ENCODE assay signal across 9 cellular contexts in genomic region chr5:133977161-133977787, GRCh38. TPM values are rescaled to one million over a fixed set of nuclear protein-coding genes. Genes with fewer than 3 reads are reported as not detected.
DNase-seq lines count a peak whose midpoint lies in the region; ATAC-seq and TF ChIP-seq lines count a peak whose summit lies in the region.
"Had no signal": no experiment of that assay in that cellular context is flagged by ENCODE, and none has a peak within 500 bp of the region (broad histone marks: within the 10 kb centered on the region; RNA-seq: fewer than 3 reads in every experiment).

No MANE protein-coding gene starts in this region.

- H3K4me3 ChIP-seq in right cardiac atrium (ENCODE audit: low read length) (no peak overlapping the region), OCI-LY7 (ENCODE audit: low read depth, low read length, poor library complexity, severe bottlenecking) (no peak overlapping the region)
- H3K4me3 ChIP-seq: SK-N-MC had no signal

- TF ChIP-seq CTCF in OCI-LY7 (conservative IDR thresholded peaks at IDR 0.05; ENCODE audit: low read length), result no peak

- POLR2A ChIA-PET in OCI-LY7 (lab: Charles Lee), result interaction anchor here (0.5 to 2.8 kb wide), 3 partner anchors 7 to 49 kb away, joined by 3 to 16 read pairs (median 5); no protein-coding TSS in a partner anchor

- H3K9me2 ChIP-seq in OCI-LY7 (ENCODE audit: insufficient read depth, low read length), result no peaks in the 10 kb centered on the region

- no peaks in the 10 kb centered on the region for H3K79me2 ChIP-seq in OCI-LY7 (ENCODE audit: insufficient read depth, low read depth, low read length)

- DNase-seq in DMS79 (lab: John Stamatoyannopoulos, UW) (peak; percentile 71), RPMI7951 (ENCODE audit: low read depth) (peak; percentile 19), right cardiac atrium (no peak), OCI-LY7 (ENCODE audit: low spot score) (no peak), GOT3 (lab: John Stamatoyannopoulos, UW) (no peak), HUDEP-2 (lab: John Stamatoyannopoulos, UW; ENCODE audit: unreplicated experiment in 76 of 76) (no peak)
- DNase-seq in stimulated activated CD4-positive, alpha-beta T cell treated with anti-CD3 and anti-CD28 coated beads, Interleukin-15, amount 100 ng/mL, for 24 hours, result no peak

- peaks cover 86% of the 10 kb centered on the region for H3K36me3 ChIP-seq in OCI-LY7 (ENCODE audit: insufficient read depth, low read length)

- BruUV-seq in OCI-LY7 (replicated peaks; lab: Mats Ljungman, UMichigan), result no TSS peak

- no peaks in the 10 kb centered on the region for H3K9me3 ChIP-seq in right cardiac atrium (ENCODE audit: control insufficient read depth, low read length)
- no peaks in the 10 kb centered on the region for H3K9me3 ChIP-seq in OCI-LY7 (ENCODE audit: low read length)

- WGBS in right cardiac atrium, result 65% methylated on average over 5 of the region's 5 CpGs

- ATAC-seq in GM21717 (IDR thresholded peaks at IDR 0.05; ENCODE audit: unreplicated experiment) (peak; percentile 70), right cardiac atrium (peak in 1 of 2 donors; percentile 17)

- H3K27ac ChIP-seq in right cardiac atrium (ENCODE audit: low read length) (peak overlapping the region; percentile 23), OCI-LY7 (ENCODE audit: low read depth, low read length, poor library complexity, severe bottlenecking) (no peak overlapping the region)
- H3K27ac ChIP-seq: SK-N-MC had no signal

- H3K4me1 ChIP-seq in right cardiac atrium (ENCODE audit: control insufficient read depth, insufficient read depth, low read length) (no peaks in the 10 kb centered on the region), OCI-LY7 (ENCODE audit: insufficient read depth, low read length, poor library complexity, severe bottlenecking) (no peaks in the 10 kb centered on the region)

- no peaks in the 10 kb centered on the region for H4K20me1 ChIP-seq in OCI-LY7 (ENCODE audit: insufficient read depth, low read length)

- H2AFZ ChIP-seq in OCI-LY7 (ENCODE audit: low read length), result no peak overlapping the region

- CTCF ChIA-PET in OCI-LY7 (lab: Charles Lee; ENCODE audit: unreplicated experiment), result interaction anchor here (0.9 kb wide), 1 partner anchor 42 kb away, joined by 4 read pairs; no protein-coding TSS in a partner anchor

- H3K4me2 ChIP-seq in OCI-LY7 (ENCODE audit: low read length), result no peak overlapping the region

- H3K27me3 ChIP-seq in right cardiac atrium (ENCODE audit: control insufficient read depth, insufficient read depth), result no peaks in the 10 kb centered on the region

- intact Hi-C loops in right cardiac atrium (cut with DNase I) (no loop called here), OCI-LY7 (cut with micrococcal nuclease; ENCODE audit: unreplicated experiment) (no loop called here)

RNA-seq across cellular contexts. Expression of gene C5orf15, which starts 8.8 kb away (rescaled TPM):
- 213 and 256 TPM in 2 replicates for total RNA-seq in RPMI7951 (2014; rRNA removed; shearing (Covaris generic))
- total RNA-seq in right cardiac atrium (10 to 100 TPM; 25.8 to 32.0 (median 28.7) TPM), OCI-LY7 (2022) (32.2 and 39.2 TPM in 2 replicates)
- polyA plus RNA-seq in right cardiac atrium, result 29.6 TPM
- total RNA-seq in OCI-LY7 (2014; rRNA removed; shearing (Covaris generic)), result 32.5 and 46.4 TPM in 2 replicates

RNA-seq across cellular contexts. Expression of gene VDAC1, which starts 27.5 kb away (rescaled TPM):
- total RNA-seq in RPMI7951 (2014; rRNA removed; shearing (Covaris generic)), result 387 and 419 TPM in 2 replicates
- 100 to 1,000 TPM; 325 to 357 (median 335) TPM for total RNA-seq in right cardiac atrium
- polyA plus RNA-seq in right cardiac atrium, result 393 TPM
- 143 and 157 TPM in 2 replicates for total RNA-seq in OCI-LY7 (2014; rRNA removed; shearing (Covaris generic))
- 247 and 253 TPM in 2 replicates for total RNA-seq in OCI-LY7 (2022)

Comparison
In these comparisons a context has a peak if more than half of its experiments do, and no peak if none do; other contexts are left out.
1. DNase-seq: peak in DMS79 (single experiment) and RPMI7951 (single experiment); none in right cardiac atrium (0 of 3), OCI-LY7 (single experiment), stimulated activated CD4-positive, alpha-beta T cell treated with anti-CD3 and anti-CD28 coated beads, Interleukin-15, amount 100 ng/mL, for 24 hours (single experiment), GOT3 (single experiment) and HUDEP-2 (0 of 76).